In genomic region chr15:80545078-80545477, GRCh38 we compare ENCODE assay signal across 35 cellular contexts.
"Had no signal": no experiment of that assay in that cellular context is flagged by ENCODE, and none has a peak within 500 bp of the region (broad histone marks: within the 10 kb centered on the region; RNA-seq: fewer than 3 reads in every experiment).

No MANE protein-coding gene starts in this region.

- DNase-seq: Karpas-422, Kasumi-1, MG63, MM.1S, MV-4-11, NCI-H1048, NCI-H1092, NCI-H1092 treated with DMSO at 0.1 percent for 48 hours, NCI-H1105, NCI-H1105 treated with DMSO at 0.1 percent for 48 hours, NCI-H1417, NCI-H1417 treated with DMSO at 0.1 percent for 48 hours, NCI-H1436, NCI-H1436 treated with DMSO at 0.1 percent for 48 hours, NCI-H146, NCI-H1694, NCI-H1694 treated with DMSO at 0.1 percent for 48 hours, NCI-H187, NCI-H187 treated with DMSO at 0.1 percent for 48 hours, NCI-H1930, NCI-H2029, NCI-H2029 treated with DMSO at 0.1 percent for 48 hours, NCI-H2081, NCI-H2081 treated with DMSO at 0.1 percent for 48 hours, NCI-H2107, NCI-H2171, NCI-H2171 treated with DMSO at 0.1 percent for 48 hours, NCI-H2227 treated with DMSO at 0.1 percent for 48 hours, NCI-H226, NCI-H345, NCI-H446, NCI-H446 treated with DMSO at 0.1 percent for 48 hours, NCI-H510A, NCI-H510A treated with DMSO at 0.1 percent for 48 hours had no signal

- H3K9ac ChIP-seq: KMS-11 had no signal

- H3K4me2 ChIP-seq: KMS-11 had no signal

- H3K36me3 ChIP-seq: MG63 had no signal

- H3K27me3 ChIP-seq: MG63 had no signal

- H3K27ac ChIP-seq: KMS-11 had no signal

- H3K4me3 ChIP-seq: MG63 had no signal
